In the genomic region with DNA sequence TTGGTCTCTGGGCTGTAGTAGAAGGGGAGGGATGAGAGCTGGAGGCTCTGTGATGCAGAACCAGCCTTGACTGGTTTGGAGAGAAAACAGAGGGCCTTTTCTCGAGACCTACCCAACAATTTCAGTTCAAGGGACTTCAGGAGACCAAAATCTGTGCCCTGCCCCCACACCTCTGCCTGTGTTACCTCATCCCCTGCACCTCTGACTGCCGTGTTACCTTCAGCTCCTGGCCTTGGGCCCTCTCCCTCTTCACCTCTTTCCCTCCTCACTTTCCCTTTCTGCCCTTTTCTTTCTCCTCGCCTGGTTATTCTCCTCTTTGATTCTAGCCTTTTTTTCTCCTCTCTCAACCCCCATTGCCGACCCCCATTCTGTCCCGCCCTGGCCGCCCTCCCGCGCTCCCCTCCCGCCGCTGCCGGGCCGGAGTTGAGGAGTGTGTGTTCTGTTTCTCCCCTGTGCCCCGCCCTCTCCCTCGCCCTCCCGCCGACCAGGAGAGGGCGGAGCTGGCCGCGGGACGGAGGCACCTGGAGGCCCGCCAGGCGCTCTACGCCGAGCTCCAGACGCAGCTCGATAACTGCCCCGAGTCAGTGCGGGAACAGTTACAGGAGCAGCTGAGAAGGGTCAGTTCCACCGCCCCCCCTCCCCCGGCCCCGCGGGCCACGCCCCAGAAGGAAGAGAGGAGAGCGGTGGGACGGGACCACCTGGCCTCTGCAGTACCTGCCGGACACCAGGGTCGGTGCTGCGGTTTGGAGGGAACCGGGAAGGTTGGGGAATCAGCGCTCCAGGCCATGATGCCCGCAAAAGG, we compare ENCODE assay signal across 9 cellular contexts. TPM values are rescaled to one million over a fixed set of nuclear protein-coding genes. Genes with fewer than 3 reads are reported as not detected.
DNase-seq lines count a peak whose midpoint lies in the region; TF ChIP-seq lines count a peak whose summit lies in the region.
"Had no signal": no experiment of that assay in that cellular context is flagged by ENCODE, and none has a peak within 500 bp of the region (broad histone marks: within the 10 kb centered on the region; RNA-seq: fewer than 3 reads in every experiment).

No MANE protein-coding gene starts in this region.

- in situ Hi-C loops in T47D (cut with HindIII; ENCODE audit: low pct_unique_long_range_greater_than_20kb, low sequenced_read_pairs), result no loop called here

- H3K27ac ChIP-seq in C4-2B, result peak overlapping the region; percentile 58
- peak overlapping the region; percentile 80 for H3K27ac ChIP-seq in subcutaneous abdominal adipose tissue (ENCODE audit: low read depth, low read length)

- TF ChIP-seq CTCF in C4-2B (conservative IDR thresholded peaks at IDR 0.05), result no peak

- H3K9ac ChIP-seq in subcutaneous abdominal adipose tissue (ENCODE audit: low read length in 5 of 5), result peak overlapping the region in 4 of 5 donors; percentile 18 to 56 (median 50)

- H3K4me3 Mint-ChIP-seq in activated T-helper 1 cell treated with anti-CD3 and anti-CD28 coated beads, Interleukin-12 subunit alpha, Interleukin-12 subunit beta, Interleukin-2, Interleukin-4 antibody, amounts not matched to agents 30 ng/mL and 10 ng/mL and 1 ng/mL, durations not matched to agents 14 hours and 24 hours and 36 hours, result no peak overlapping the region
- H3K4me3 Mint-ChIP-seq: activated naive CD8-positive, alpha-beta T cell had no signal

- H3K4me3 ChIP-seq in subcutaneous abdominal adipose tissue (ENCODE audit: low read depth in 1 of 5, low read length in 5 of 5), result peak overlapping the region in 1 of 5 donors; percentile 40

- intact Hi-C loops in activated T-helper 1 cell treated with anti-CD3 and anti-CD28 coated beads, Interleukin-12 subunit alpha, Interleukin-12 subunit beta, Interleukin-2, Interleukin-4 antibody, amounts not matched to agents 30 ng/mL and 10 ng/mL and 1 ng/mL, durations not matched to agents 14 hours and 24 hours and 36 hours (cut with micrococcal nuclease), result no loop called here

- H3K4me1 Mint-ChIP-seq in activated T-helper 1 cell treated with anti-CD3 and anti-CD28 coated beads, Interleukin-12 subunit alpha, Interleukin-12 subunit beta, Interleukin-2, Interleukin-4 antibody, amounts not matched to agents 30 ng/mL and 10 ng/mL and 1 ng/mL, durations not matched to agents 14 hours and 24 hours and 36 hours (ENCODE audit: low read depth), result no peaks in the 10 kb centered on the region

- no peaks in the 10 kb centered on the region for H3K27me3 ChIP-seq in subcutaneous abdominal adipose tissue (ENCODE audit: control insufficient read depth in 5 of 5, insufficient read depth in 4 of 5, low read length in 5 of 5)

- peaks cover 22 to 96% (median 79%) of the 10 kb centered on the region in 5 donors for H3K4me1 ChIP-seq in subcutaneous abdominal adipose tissue (ENCODE audit: control insufficient read depth in 5 of 5, insufficient read depth in 5 of 5, low read length in 5 of 5)

- H3K9me3 ChIP-seq in subcutaneous abdominal adipose tissue (ENCODE audit: control insufficient read depth in 5 of 5, low read length in 5 of 5), result no peaks in the 10 kb centered on the region

- no peak overlapping the region for H3K27ac Mint-ChIP-seq in activated T-helper 1 cell treated with anti-CD3 and anti-CD28 coated beads, Interleukin-12 subunit alpha, Interleukin-12 subunit beta, Interleukin-2, Interleukin-4 antibody, amounts not matched to agents 30 ng/mL and 10 ng/mL and 1 ng/mL, durations not matched to agents 14 hours and 24 hours and 36 hours
- H3K27ac Mint-ChIP-seq: activated naive CD8-positive, alpha-beta T cell had no signal

- peaks cover 6% of the 10 kb centered on the region for H3K27me3 Mint-ChIP-seq in activated T-helper 1 cell treated with anti-CD3 and anti-CD28 coated beads, Interleukin-12 subunit alpha, Interleukin-12 subunit beta, Interleukin-2, Interleukin-4 antibody, amounts not matched to agents 30 ng/mL and 10 ng/mL and 1 ng/mL, durations not matched to agents 14 hours and 24 hours and 36 hours (ENCODE audit: insufficient read depth)
- H3K27me3 Mint-ChIP-seq: activated naive CD8-positive, alpha-beta T cell had no signal

- H3K9me3 Mint-ChIP-seq in activated T-helper 1 cell treated with anti-CD3 and anti-CD28 coated beads, Interleukin-12 subunit alpha, Interleukin-12 subunit beta, Interleukin-2, Interleukin-4 antibody, amounts not matched to agents 30 ng/mL and 10 ng/mL and 1 ng/mL, durations not matched to agents 14 hours and 24 hours and 36 hours, result no peaks in the 10 kb centered on the region

- no peaks in the 10 kb centered on the region for H3K36me3 Mint-ChIP-seq in activated T-helper 1 cell treated with anti-CD3 and anti-CD28 coated beads, Interleukin-12 subunit alpha, Interleukin-12 subunit beta, Interleukin-2, Interleukin-4 antibody, amounts not matched to agents 30 ng/mL and 10 ng/mL and 1 ng/mL, durations not matched to agents 14 hours and 24 hours and 36 hours (ENCODE audit: low read depth)
- H3K36me3 Mint-ChIP-seq: activated naive CD8-positive, alpha-beta T cell had no signal

- peak; percentile 49 to 64 for DNase-seq in NCI-H1930 (lab: John Stamatoyannopoulos, UW)
- peak; percentile 70 to 75 for DNase-seq in T47D (ENCODE audit: low read depth in 1 of 2, low spot score in 1 of 2)
- peak; percentile 94 for DNase-seq in iPS-NIHi11 (ENCODE audit: low spot score)
- DNase-seq in activated T-helper 1 cell treated with anti-CD3 and anti-CD28 coated beads, Interleukin-12 subunit alpha, Interleukin-12 subunit beta, Interleukin-2, Interleukin-4 antibody, amounts not matched to agents 30 ng/mL and 10 ng/mL and 1 ng/mL, durations not matched to agents 14 hours and 24 hours and 36 hours (ENCODE audit: low spot score), result no peak
- DNase-seq in SKM-1 treated with dmso at 0.1 percent for 144 hours (lab: John Stamatoyannopoulos, UW; ENCODE audit: unreplicated experiment), result no peak
- DNase-seq in SKM-1 (lab: John Stamatoyannopoulos, UW; ENCODE audit: unreplicated experiment), result no peak

- peaks cover 4 to 96% (median 92%) of the 10 kb centered on the region in 5 donors for H3K36me3 ChIP-seq in subcutaneous abdominal adipose tissue (ENCODE audit: control insufficient read depth in 5 of 5, insufficient read depth in 5 of 5, low read length in 5 of 5)

RNA-seq across cellular contexts. Expression of gene PHLDB1, which starts 27.2 kb away (rescaled TPM):
- total RNA-seq in activated T-helper 1 cell treated with anti-CD3 and anti-CD28 coated beads, Interleukin-12 subunit alpha, Interleukin-12 subunit beta, Interleukin-2, Interleukin-4 antibody, amounts not matched to agents 30 ng/mL and 10 ng/mL and 1 ng/mL, durations not matched to agents 14 hours and 24 hours and 36 hours, result 0.86 and 1.4 TPM in 2 replicates

RNA-seq across cellular contexts. Expression of gene TREH, which starts 44.8 kb away (rescaled TPM):
- total RNA-seq in activated T-helper 1 cell treated with anti-CD3 and anti-CD28 coated beads, Interleukin-12 subunit alpha, Interleukin-12 subunit beta, Interleukin-2, Interleukin-4 antibody, amounts not matched to agents 30 ng/mL and 10 ng/mL and 1 ng/mL, durations not matched to agents 14 hours and 24 hours and 36 hours, result not detected in 2 replicates

Comparison
In these comparisons a context has a peak if more than half of its experiments do, and no peak if none do; other contexts are left out.
1. DNase-seq: peak in NCI-H1930 (2 of 2), T47D (2 of 2) and iPS-NIHi11 (single experiment); none in activated T-helper 1 cell treated with anti-CD3 and anti-CD28 coated beads, Interleukin-12 subunit alpha, Interleukin-12 subunit beta, Interleukin-2, Interleukin-4 antibody, amounts not matched to agents 30 ng/mL and 10 ng/mL and 1 ng/mL, durations not matched to agents 14 hours and 24 hours and 36 hours (single experiment), SKM-1 treated with dmso at 0.1 percent for 144 hours (single experiment) and SKM-1 (single experiment).